32 cellular contexts compared by ENCODE assay signal in genomic region chr1:44950434-44950833, GRCh38.
"Had no signal": no experiment of that assay in that cellular context is flagged by ENCODE, and none has a peak within 500 bp of the region (broad histone marks: within the 10 kb centered on the region; RNA-seq: fewer than 3 reads in every experiment).

No MANE protein-coding gene starts in this region.

- H2AFZ ChIP-seq: neural progenitor cell, parathyroid adenoma had no signal

- ATAC-seq: natural killer cell; psoas muscle; right cardiac atrium; sciatic nerve; stimulated activated memory B cell treated with anti-CD40 and anti-IgM and Interleukin-4, amounts not matched to agents 10 μg/mL and 1 μg/mL and 100 μg/mL, for 72 hours; stimulated activated naive CD8-positive, alpha-beta T cell treated with anti-CD3 and anti-CD28 coated beads, Interleukin-15, amount 100 ng/mL, for 72 hours; stimulated activated naive CD8-positive, alpha-beta T cell treated with anti-CD3 and anti-CD28 coated beads, Interleukin-15, Interleukin-2, amounts not matched to agents 100 U/mL and 50 U/mL, for 24 hours; upper lobe of right lung had no signal

- H3K36me3 Mint-ChIP-seq: natural killer cell had no signal

- H3K4me1 ChIP-seq: neural progenitor cell had no signal

- H3K27me3 Mint-ChIP-seq: progenitor cell of endocrine pancreas; stimulated activated memory B cell treated with anti-CD40 and anti-IgM and Interleukin-4, amounts not matched to agents 10 μg/mL and 1 μg/mL and 100 μg/mL, for 72 hours; stimulated activated naive CD8-positive, alpha-beta T cell treated with anti-CD3 and anti-CD28 coated beads, Interleukin-15, amount 100 ng/mL, for 72 hours; type B pancreatic cell had no signal

- H3K4me2 ChIP-seq: neural progenitor cell, smooth muscle cell had no signal

- H3K27ac ChIP-seq: neural progenitor cell, ovary, parathyroid adenoma, skin epidermis, spleen, suprapubic skin, testis, tibial artery, transverse colon, upper lobe of right lung, vagina had no signal

- FAIRE-seq: urothelium cell line had no signal

- H3K9me3 ChIP-seq: ovary, psoas muscle, spleen, suprapubic skin, testis, tibial artery, transverse colon, upper lobe of right lung, vagina had no signal

- H3K9me3 Mint-ChIP-seq: natural killer cell; stimulated activated memory B cell treated with anti-CD40 and anti-IgM and Interleukin-4, amounts not matched to agents 10 μg/mL and 1 μg/mL and 100 μg/mL, for 72 hours; stimulated activated naive CD8-positive, alpha-beta T cell treated with anti-CD3 and anti-CD28 coated beads, Interleukin-15, amount 100 ng/mL, for 72 hours; type B pancreatic cell had no signal

- H3K79me2 ChIP-seq: parathyroid adenoma had no signal

- H3K27ac Mint-ChIP-seq: natural killer cell; neural progenitor cell; progenitor cell of endocrine pancreas; stimulated activated memory B cell treated with anti-CD40 and anti-IgM and Interleukin-4, amounts not matched to agents 10 μg/mL and 1 μg/mL and 100 μg/mL, for 72 hours; stimulated activated naive CD8-positive, alpha-beta T cell treated with anti-CD3 and anti-CD28 coated beads, Interleukin-15, amount 100 ng/mL, for 72 hours; type B pancreatic cell had no signal

- H3K36me3 ChIP-seq: neural progenitor cell, ovary, spleen, suprapubic skin, tibial artery, transverse colon, upper lobe of right lung, vagina had no signal

- H3K9ac ChIP-seq: neural progenitor cell, parathyroid adenoma had no signal

- H3K27me3 ChIP-seq: neural progenitor cell, ovary, spleen, suprapubic skin, testis, tibial artery, transverse colon, upper lobe of right lung, vagina had no signal

- H3K4me3 Mint-ChIP-seq: natural killer cell; nephron; neural progenitor cell; stimulated activated memory B cell treated with anti-CD40 and anti-IgM and Interleukin-4, amounts not matched to agents 10 μg/mL and 1 μg/mL and 100 μg/mL, for 72 hours; stimulated activated naive CD8-positive, alpha-beta T cell treated with anti-CD3 and anti-CD28 coated beads, Interleukin-15, amount 100 ng/mL, for 72 hours; type B pancreatic cell had no signal

- H3K4me3 ChIP-seq: neural progenitor cell, ovary, psoas muscle, skin epidermis, smooth muscle cell, spleen, suprapubic skin, testis, tibial artery, transverse colon, upper lobe of right lung, vagina had no signal

- DNase-seq: natural killer cell; occipital lobe; ovary; posterior cingulate gyrus; psoas muscle; right cardiac atrium; spleen; stimulated activated CD4-positive, alpha-beta T cell treated with anti-CD3 and anti-CD28 coated beads, Interleukin-12 subunit alpha, Interleukin-12 subunit beta, amount 100 ng/mL, for 4 hours; stimulated activated CD4-positive, alpha-beta T cell treated with anti-CD3 and anti-CD28 coated beads, Interleukin-1b, Interleukin-23, amount 100 ng/mL, for 48 hours; stimulated activated CD4-positive, alpha-beta T cell treated with anti-CD3 and anti-CD28 coated beads, Interleukin-4, amount 100 ng/mL, for 1 hour; stimulated activated CD4-positive, alpha-beta T cell treated with anti-CD3 and anti-CD28 coated beads, Interleukin-4, amount 100 ng/mL, for 4 hours; stimulated activated CD8-positive, alpha-beta memory T cell treated with anti-CD3 and anti-CD28 coated beads, Interleukin-4, amount 100 ng/mL, for 48 hours; stimulated activated naive CD4-positive, alpha-beta T cell; stimulated activated naive CD8-positive, alpha-beta T cell treated with anti-CD3 and anti-CD28 coated beads, Interleukin-15, amount 100 ng/mL, for 72 hours; stimulated activated naive CD8-positive, alpha-beta T cell treated with anti-CD3 and anti-CD28 coated beads, Interleukin-15, Interleukin-2, amounts not matched to agents 100 U/mL and 50 U/mL, for 24 hours; substantia nigra; testis; tibial artery; transverse colon; upper lobe of right lung had no signal
